In genomic region chr7:73715648-73716317, GRCh38 we compare ENCODE assay signal across 9 cellular contexts.
DNase-seq lines count a peak whose midpoint lies in the region; ATAC-seq lines count a peak whose summit lies in the region.
"Had no signal": no experiment of that assay in that cellular context is flagged by ENCODE, and none has a peak within 500 bp of the region (broad histone marks: within the 10 kb centered on the region; RNA-seq: fewer than 3 reads in every experiment).

No MANE protein-coding gene starts in this region.

- DNase-seq in NCI-H1436 treated with DMSO at 0.1 percent for 48 hours (lab: John Stamatoyannopoulos, UW) (peak; percentile 41), NCI-H1436 (lab: John Stamatoyannopoulos, UW) (no peak), NCI-H187 treated with DMSO at 0.1 percent for 48 hours (lab: John Stamatoyannopoulos, UW) (peak; percentile 49), glomerular visceral epithelial cell (ENCODE audit: extremely low spot score) (peak; percentile 93)
- peak; percentile 55 for DNase-seq in activated CD4-positive, CD25-positive, alpha-beta regulatory T cell treated with anti-CD3 and anti-CD28 coated beads, Interleukin-2, amount 50 U/mL, for 72 hours

- no peaks in the 10 kb centered on the region for H3K36me3 Mint-ChIP-seq in stimulated activated memory B cell treated with anti-CD40 and anti-IgM and Interleukin-4, amounts not matched to agents 10 μg/mL and 1 μg/mL and 100 μg/mL, for 72 hours

- peak; percentile 37 for ATAC-seq in stimulated activated memory B cell treated with anti-CD40 and anti-IgM and Interleukin-4, amounts not matched to agents 10 μg/mL and 1 μg/mL and 100 μg/mL, for 72 hours
- ATAC-seq in GM21381 (IDR thresholded peaks at IDR 0.05; ENCODE audit: unreplicated experiment) (no peak), GM18520 (IDR thresholded peaks at IDR 0.05; ENCODE audit: unreplicated experiment) (no peak)

- peaks cover 47% of the 10 kb centered on the region for H3K4me1 Mint-ChIP-seq in stimulated activated memory B cell treated with anti-CD40 and anti-IgM and Interleukin-4, amounts not matched to agents 10 μg/mL and 1 μg/mL and 100 μg/mL, for 72 hours

- no peak overlapping the region for H3K27ac Mint-ChIP-seq in stimulated activated memory B cell treated with anti-CD40 and anti-IgM and Interleukin-4, amounts not matched to agents 10 μg/mL and 1 μg/mL and 100 μg/mL, for 72 hours
- H3K27ac Mint-ChIP-seq: B cell had no signal

- H3K4me3 Mint-ChIP-seq in stimulated activated memory B cell treated with anti-CD40 and anti-IgM and Interleukin-4, amounts not matched to agents 10 μg/mL and 1 μg/mL and 100 μg/mL, for 72 hours, result no peak overlapping the region
- H3K4me3 Mint-ChIP-seq: B cell had no signal

- H3K27me3 Mint-ChIP-seq in stimulated activated memory B cell treated with anti-CD40 and anti-IgM and Interleukin-4, amounts not matched to agents 10 μg/mL and 1 μg/mL and 100 μg/mL, for 72 hours, result peaks cover 77% of the 10 kb centered on the region

- H3K9me3 Mint-ChIP-seq in stimulated activated memory B cell treated with anti-CD40 and anti-IgM and Interleukin-4, amounts not matched to agents 10 μg/mL and 1 μg/mL and 100 μg/mL, for 72 hours, result no peaks in the 10 kb centered on the region
